9 cellular contexts compared by ENCODE assay signal in genomic region chr2:151297882-151298281, GRCh38. TPM values are rescaled to one million over a fixed set of nuclear protein-coding genes. Genes with fewer than 3 reads are reported as not detected.
DNase-seq lines count a peak whose midpoint lies in the region; ATAC-seq and TF ChIP-seq lines count a peak whose summit lies in the region.
"Had no signal": no experiment of that assay in that cellular context is flagged by ENCODE, and none has a peak within 500 bp of the region (broad histone marks: within the 10 kb centered on the region; RNA-seq: fewer than 3 reads in every experiment).

No MANE protein-coding gene starts in this region.

- H3K36me3 Mint-ChIP-seq in naive thymus-derived CD4-positive, alpha-beta T cell = peaks cover 0 to 6% (median 0%) of the 10 kb centered on the region in 5 donors

- POLR2A ChIA-PET in naive thymus-derived CD4-positive, alpha-beta T cell (lab: Charles Lee) = no interaction called here

- no peaks in the 10 kb centered on the region for H3K27me3 ChIP-seq in naive thymus-derived CD4-positive, alpha-beta T cell (ENCODE audit: control insufficient read depth in 2 of 2, insufficient read depth in 2 of 2, low read length in 2 of 2)
- no peaks in the 10 kb centered on the region for H3K27me3 ChIP-seq in BE2C

- H3K4me1 Mint-ChIP-seq in naive thymus-derived CD4-positive, alpha-beta T cell = peaks cover 0 to 13% (median 0%) of the 10 kb centered on the region in 7 donors

- CTCF ChIA-PET in naive thymus-derived CD4-positive, alpha-beta T cell (lab: Charles Lee) = no interaction called here

- no peak overlapping the region for H3K4me3 ChIP-seq in naive thymus-derived CD4-positive, alpha-beta T cell (ENCODE audit: low read length)
- H3K4me3 ChIP-seq in BE2C (ENCODE audit: low read depth, low read length) = no peak overlapping the region

- intact Hi-C loops in naive thymus-derived CD4-positive, alpha-beta T cell (cut with micrococcal nuclease) = loop anchor here in 1 of 2 donors (1.0 kb wide), 1 partner anchor 8 kb away; no protein-coding TSS in a partner anchor

- no peak overlapping the region for H3K27ac ChIP-seq in naive thymus-derived CD4-positive, alpha-beta T cell (ENCODE audit: low read depth, low read length)

- no peak for TF ChIP-seq CTCF in BE2C (IDR thresholded peaks at IDR 0.05; ENCODE audit: low read depth, low read length)

- peak; percentile 45 for DNase-seq in NAMALWA (ENCODE audit: low spot score)
- no peak for DNase-seq in naive thymus-derived CD4-positive, alpha-beta T cell
- DNase-seq in BE2C = no peak
- no peak for DNase-seq in stimulated activated CD8-positive, alpha-beta memory T cell treated with anti-CD3 and anti-CD28 coated beads, Interleukin-4, amount 100 ng/mL, for 48 hours
- no peak for DNase-seq in activated CD4-positive, CD25-positive, alpha-beta regulatory T cell treated with anti-CD3 and anti-CD28 coated beads, Interleukin-2, amount 50 U/mL, for 72 hours
- DNase-seq in NCI-H526 (lab: John Stamatoyannopoulos, UW) = no peak
- DNase-seq: retina had no signal

- no peaks in the 10 kb centered on the region for H3K4me1 ChIP-seq in naive thymus-derived CD4-positive, alpha-beta T cell (ENCODE audit: control insufficient read depth in 2 of 2, insufficient read depth in 2 of 2, low read length in 2 of 2)
- H3K4me1 ChIP-seq in BE2C = no peaks in the 10 kb centered on the region

- H3K9me3 Mint-ChIP-seq in naive thymus-derived CD4-positive, alpha-beta T cell = peaks cover 0 to 5% (median 0%) of the 10 kb centered on the region in 11 donors

- no peaks in the 10 kb centered on the region for H3K36me3 ChIP-seq in naive thymus-derived CD4-positive, alpha-beta T cell (ENCODE audit: control insufficient read depth in 2 of 3, insufficient read depth in 3 of 3, low read length in 3 of 3)
- H3K36me3 ChIP-seq in BE2C = no peaks in the 10 kb centered on the region

- H3K9me3 ChIP-seq in naive thymus-derived CD4-positive, alpha-beta T cell (ENCODE audit: control insufficient read depth in 2 of 3, low read length in 3 of 3) = no peaks in the 10 kb centered on the region
- H3K9me3 ChIP-seq in BE2C = no peaks in the 10 kb centered on the region

- H3K27ac Mint-ChIP-seq in naive thymus-derived CD4-positive, alpha-beta T cell = peak overlapping the region in 1 of 9 donors; percentile 2

- peak; percentile 88 for ATAC-seq in GM19025 (IDR thresholded peaks at IDR 0.05; ENCODE audit: low read depth, unreplicated experiment)
- peak; percentile 95 for ATAC-seq in HG02759 (IDR thresholded peaks at IDR 0.05; ENCODE audit: unreplicated experiment)
- ATAC-seq in naive thymus-derived CD4-positive, alpha-beta T cell = peak; percentile 67

- H3K4me3 Mint-ChIP-seq in naive thymus-derived CD4-positive, alpha-beta T cell = no peak overlapping the region

- peaks cover 0 to 4% (median 3%) of the 10 kb centered on the region in 5 donors for H3K27me3 Mint-ChIP-seq in naive thymus-derived CD4-positive, alpha-beta T cell

RNA-seq across cellular contexts. Expression of gene NMI, which starts 8.4 kb away (rescaled TPM):
- total RNA-seq in naive thymus-derived CD4-positive, alpha-beta T cell = 10 to 100 TPM; 14.9 to 69.9 (median 29.3) TPM
- polyA plus RNA-seq in naive thymus-derived CD4-positive, alpha-beta T cell = 10 to 100 TPM; 28.8 to 51.4 TPM
- polyA plus RNA-seq in BE2C (2012; ENCODE audit: insufficient read depth, insufficient read length, low read depth) = 1.5 TPM

RNA-seq across cellular contexts. Expression of gene RBM43, which starts 36.2 kb away (rescaled TPM):
- total RNA-seq in naive thymus-derived CD4-positive, alpha-beta T cell = 10 to 100 TPM in 4 of 5 experiments, 1 to 10 TPM in 1; 6.4 to 19.2 (median 15.7) TPM
- 1 to 10 TPM; 4.9 to 6.0 TPM for polyA plus RNA-seq in naive thymus-derived CD4-positive, alpha-beta T cell
- 0.54 TPM for polyA plus RNA-seq in BE2C (2012; ENCODE audit: insufficient read depth, insufficient read length, low read depth)

RNA-seq across cellular contexts. Expression of gene TNFAIP6, which starts 59.5 kb away (rescaled TPM):
- under 1 TPM in 1 of 5 experiments, not detected in 4; 0.34 TPM for total RNA-seq in naive thymus-derived CD4-positive, alpha-beta T cell
- not detected for polyA plus RNA-seq in naive thymus-derived CD4-positive, alpha-beta T cell
- not detected for polyA plus RNA-seq in BE2C (2012; ENCODE audit: insufficient read depth, insufficient read length, low read depth)
